Comparison of ENCODE assay signal across 13 cellular contexts in genomic region chr7:31892099-31892787, GRCh38.
DNase-seq lines count a peak whose midpoint lies in the region; ATAC-seq, FAIRE-seq and TF ChIP-seq lines count a peak whose summit lies in the region.
"Had no signal": no experiment of that assay in that cellular context is flagged by ENCODE, and none has a peak within 500 bp of the region (broad histone marks: within the 10 kb centered on the region; RNA-seq: fewer than 3 reads in every experiment).

No MANE protein-coding gene starts in this region.

- ATAC-seq in GM19324 (IDR thresholded peaks at IDR 0.05; ENCODE audit: low FRiP score, unreplicated experiment) (peak; percentile 89), HG02623 (IDR thresholded peaks at IDR 0.05; ENCODE audit: unreplicated experiment) (peak; percentile 83), HG03342 (IDR thresholded peaks at IDR 0.05; ENCODE audit: unreplicated experiment) (peak; percentile 89)
- ATAC-seq: natural killer cell treated with Interleukin-12 subunit alpha and Interleukin-12 subunit beta and Interleukin-15 and Interleukin-18, amount 100 ng/mL, for 72 hours had no signal

- FAIRE-seq in GM12892 (lab: Jason Lieb, UNC): peak; percentile 42
- FAIRE-seq: small intestine had no signal

- TF ChIP-seq CTCF in hepatocyte (IDR thresholded peaks at IDR 0.05; ENCODE audit: poor library complexity): no peak

- no peaks in the 10 kb centered on the region for H3K36me3 ChIP-seq in hepatocyte (replicated peaks; ENCODE audit: insufficient read depth, low read depth)
- H3K36me3 ChIP-seq: HAP-1 had no signal

- H3K4me3 ChIP-seq in hepatocyte: no peak overlapping the region
- H3K4me3 ChIP-seq: HAP-1 had no signal

- 93% methylated on average over 3 of the region's 3 CpGs for WGBS in hepatocyte (ENCODE audit: low lambda C conversion rate, missing lambda C conversion rate)

- H3K9me3 ChIP-seq in hepatocyte (ENCODE audit: low read depth): no peaks in the 10 kb centered on the region
- H3K9me3 ChIP-seq: HAP-1 had no signal

- H3K79me2 ChIP-seq in hepatocyte: no peaks in the 10 kb centered on the region

- no peaks in the 10 kb centered on the region for H3K27me3 ChIP-seq in hepatocyte

- no peaks in the 10 kb centered on the region for H4K20me1 ChIP-seq in hepatocyte (ENCODE audit: insufficient read depth, poor library complexity, severe bottlenecking)

- H3K4me2 ChIP-seq in hepatocyte: no peak overlapping the region

- H2AFZ ChIP-seq in hepatocyte: no peak overlapping the region

- no peak for DNase-seq in GM12892 (ENCODE audit: insufficient read length)
- DNase-seq in hepatocyte (ENCODE audit: low spot score): no peak
- DNase-seq in HuH-7.5 (ENCODE audit: low spot score): no peak
- DNase-seq in MV-4-11 (lab: John Stamatoyannopoulos, UW): no peak
- no peak for DNase-seq in SHP77 treated with DMSO at 0.1 percent for 48 hours (lab: John Stamatoyannopoulos, UW)
- DNase-seq: activated CD4-positive, alpha-beta T cell treated with anti-CD3 and anti-CD28 coated beads for 48 hours; activated naive CD4-positive, alpha-beta T cell treated with Interleukin-2 at 50 U/mL for 16 hours had no signal

- no peaks in the 10 kb centered on the region for H3K4me1 ChIP-seq in hepatocyte (ENCODE audit: insufficient read depth)
- H3K4me1 ChIP-seq: HAP-1 had no signal

- H3K9me2 ChIP-seq in hepatocyte (replicated peaks; ENCODE audit: insufficient read depth): no peaks in the 10 kb centered on the region

- H3K27ac ChIP-seq in hepatocyte: no peak overlapping the region

- no peak for TF ChIP-seq POLR2A in GM12892 (IDR thresholded peaks at IDR 0.05; ENCODE audit: low read depth, low read length)
